In genomic region chr15:75346796-75347221, GRCh38 we compare ENCODE assay signal across 8 cellular contexts. TPM values are rescaled to one million over a fixed set of nuclear protein-coding genes. Genes with fewer than 3 reads are reported as not detected.
DNase-seq lines count a peak whose midpoint lies in the region; ATAC-seq and TF ChIP-seq lines count a peak whose summit lies in the region.

Gene NEIL1 (plus strand): TSS chr15:75347039. CDS start chr15:75348906, 1,867 bp downstream.

- H3K27me3 Mint-ChIP-seq in IgD-negative memory B cell (no peaks in the 10 kb centered on the region), memory B cell (no peaks in the 10 kb centered on the region)

- H3K36me3 ChIP-seq in transverse colon: no peaks in the 10 kb centered on the region

- H3K4me1 ChIP-seq in transverse colon: peaks cover 11 to 27% (median 15%) of the 10 kb centered on the region in 4 donors

- H3K36me3 Mint-ChIP-seq in IgD-negative memory B cell (peaks cover 4% of the 10 kb centered on the region), memory B cell (peaks cover 3% of the 10 kb centered on the region)

- in situ Hi-C loops in transverse colon (cut with MboI; ENCODE audit: low pct_ligation_motif_present in 1 of 4, low pct_unique_long_range_greater_than_20kb in 1 of 4, low sequenced_read_pairs in 3 of 4) (loop anchor here in 1 of 4 donors (25.0 kb wide), 1 partner anchor 335 kb away; the partner anchor contains the start of gene PPCDC), GM13976 (cut with MboI; ENCODE audit: low sequenced_read_pairs, unreplicated experiment) (no loop called here)

- peak within 1 kb of the TSS; percentile 73 for H3K4me3 ChIP-seq in AG10803 (ENCODE audit: low read length)
- peak within 1 kb of the TSS; percentile 75 to 89 (median 82) for H3K4me3 ChIP-seq in transverse colon

- H3K9me3 Mint-ChIP-seq in IgD-negative memory B cell (peaks cover 0 to 10% (median 0%) of the 10 kb centered on the region in 3 donors), memory B cell (peaks cover 5% of the 10 kb centered on the region)

- H3K4me1 Mint-ChIP-seq in IgD-negative memory B cell (peaks cover 17 to 25% (median 20%) of the 10 kb centered on the region in 3 donors), memory B cell (peaks cover 30% of the 10 kb centered on the region)

- peak; percentile 42 for TF ChIP-seq POLR2A in transverse colon (IDR thresholded peaks at IDR 0.05)

- peak within 1 kb of the TSS; percentile 98 to 99 (median 98) for H3K27ac Mint-ChIP-seq in IgD-negative memory B cell
- H3K27ac Mint-ChIP-seq in memory B cell: peak within 1 kb of the TSS; percentile 99

- TF ChIP-seq CTCF in AG10803 (conservative IDR thresholded peaks at IDR 0.05; ENCODE audit: low read length) (no peak), transverse colon (IDR thresholded peaks at IDR 0.05) (no peak), GM13976 (IDR thresholded peaks at IDR 0.05; ENCODE audit: borderline replicate concordance, control extremely low read depth, extremely low read depth, insufficient read depth, missing control alignments) (no peak)

- H3K27me3 ChIP-seq in transverse colon: no peaks in the 10 kb centered on the region

- no peaks in the 10 kb centered on the region for H3K9me3 ChIP-seq in transverse colon

- intact Hi-C loops in transverse colon (cut with DNase I; ENCODE audit: low total_unique reads): no loop called here

- ATAC-seq in memory B cell (ENCODE audit: low read depth): no peak
- no peak for ATAC-seq in HG02642 (IDR thresholded peaks at IDR 0.05; ENCODE audit: poor library complexity, unreplicated experiment)

- WGBS in transverse colon (ENCODE audit: low coverage in 1 of 2), 2 donors: 16 to 18% methylated on average over 7 to 20 of the region's 20 CpGs

- peak within 1 kb of the TSS; percentile 87 to 94 (median 90) for H3K4me3 Mint-ChIP-seq in IgD-negative memory B cell
- peak within 1 kb of the TSS; percentile 89 for H3K4me3 Mint-ChIP-seq in memory B cell

- TF ChIP-seq EP300 in transverse colon (IDR thresholded peaks at IDR 0.05; ENCODE audit: low read depth): no peak

- peak within 1 kb of the TSS; percentile 80 to 88 (median 86) for H3K27ac ChIP-seq in transverse colon

- DNase-seq in AG10803 (ENCODE audit: low read depth) (no peak), cerebellum (ENCODE audit: low spot score) (peak; percentile 26), memory B cell (ENCODE audit: low spot score in 2 of 2) (no peak), transverse colon (peak; percentile 64), NCI-H2029 (lab: John Stamatoyannopoulos, UW) (no peak), GM13976 (ENCODE audit: low spot score) (no peak)

RNA-seq across cellular contexts. Expression of gene NEIL1, which starts in this region (rescaled TPM):
- polyA plus RNA-seq in IgD-negative memory B cell: 16.0 TPM
- total RNA-seq in cerebellum (14.2 TPM), transverse colon (100 to 1,000 TPM in 3 of 4 donors, 10 to 100 TPM in 1; 96.9 to 481 (median 163) TPM)

Comparison
In these comparisons a context has a peak if more than half of its experiments do, and no peak if none do; other contexts are left out.
1. DNase-seq: peak in cerebellum (single experiment) and transverse colon (single experiment); none in AG10803 (single experiment), memory B cell (0 of 2), NCI-H2029 (single experiment) and GM13976 (single experiment).